1 cellular context compared by ENCODE assay signal in the genomic region with DNA sequence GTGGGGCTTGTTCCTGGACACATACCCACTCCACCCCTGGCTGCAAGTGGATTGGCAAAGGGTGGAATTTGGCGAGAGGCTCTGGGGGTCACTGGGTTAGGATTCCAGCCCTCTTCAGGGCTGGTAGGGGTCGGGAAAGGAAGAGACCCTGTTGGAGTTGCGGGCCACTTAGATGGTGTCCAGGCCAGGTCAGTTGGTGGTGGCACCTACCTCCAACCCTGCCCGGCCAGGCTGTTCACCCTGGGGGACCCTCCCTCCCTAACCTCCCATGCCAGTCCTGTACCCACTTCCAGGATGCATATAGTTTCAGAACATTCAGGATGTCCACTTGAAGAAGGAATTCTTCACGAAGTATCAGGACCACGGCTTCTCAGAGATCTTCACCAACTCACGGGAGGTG.
TF ChIP-seq lines count a peak whose summit lies in the region.

No MANE protein-coding gene starts in this region.

TF ChIP-seq in H1, 55 proteins besides CTCF, POLR2A, EP300 and RAD21:
- no peak for TF ChIP-seq CBX5 (IDR thresholded peaks at IDR 0.05; ENCODE audit: low read depth, low read length)
- TF ChIP-seq TAF7 (optimal IDR thresholded peaks at IDR 0.05; ENCODE audit: borderline replicate concordance, low read depth, low read length) = no peak
- TF ChIP-seq FOSL1 (IDR thresholded peaks at IDR 0.05; ENCODE audit: insufficient read depth, low read depth, low read length) = no peak
- TF ChIP-seq BRCA1 (IDR thresholded peaks at IDR 0.05; ENCODE audit: low read depth, low read length) = no peak
- no peak for TF ChIP-seq KDM4A (IDR thresholded peaks at IDR 0.05; ENCODE audit: low read depth, low read length, severe bottlenecking)
- TF ChIP-seq ZNF274 (IDR thresholded peaks at IDR 0.05; ENCODE audit: borderline replicate concordance, extremely low read depth, low read length) = no peak
- no peak for TF ChIP-seq SIX5 (IDR thresholded peaks at IDR 0.05; ENCODE audit: low read depth, low read length)
- TF ChIP-seq CBX8 (IDR thresholded peaks at IDR 0.05; ENCODE audit: borderline replicate concordance, low read depth, low read length) = no peak
- TF ChIP-seq RBBP5 (IDR thresholded peaks at IDR 0.05; ENCODE audit: borderline replicate concordance, low read depth, low read length) = no peak
- TF ChIP-seq KDM5A (IDR thresholded peaks at IDR 0.05; ENCODE audit: low read length) = no peak
